Comparison of ENCODE assay signal across 7 cellular contexts in the genomic region with DNA sequence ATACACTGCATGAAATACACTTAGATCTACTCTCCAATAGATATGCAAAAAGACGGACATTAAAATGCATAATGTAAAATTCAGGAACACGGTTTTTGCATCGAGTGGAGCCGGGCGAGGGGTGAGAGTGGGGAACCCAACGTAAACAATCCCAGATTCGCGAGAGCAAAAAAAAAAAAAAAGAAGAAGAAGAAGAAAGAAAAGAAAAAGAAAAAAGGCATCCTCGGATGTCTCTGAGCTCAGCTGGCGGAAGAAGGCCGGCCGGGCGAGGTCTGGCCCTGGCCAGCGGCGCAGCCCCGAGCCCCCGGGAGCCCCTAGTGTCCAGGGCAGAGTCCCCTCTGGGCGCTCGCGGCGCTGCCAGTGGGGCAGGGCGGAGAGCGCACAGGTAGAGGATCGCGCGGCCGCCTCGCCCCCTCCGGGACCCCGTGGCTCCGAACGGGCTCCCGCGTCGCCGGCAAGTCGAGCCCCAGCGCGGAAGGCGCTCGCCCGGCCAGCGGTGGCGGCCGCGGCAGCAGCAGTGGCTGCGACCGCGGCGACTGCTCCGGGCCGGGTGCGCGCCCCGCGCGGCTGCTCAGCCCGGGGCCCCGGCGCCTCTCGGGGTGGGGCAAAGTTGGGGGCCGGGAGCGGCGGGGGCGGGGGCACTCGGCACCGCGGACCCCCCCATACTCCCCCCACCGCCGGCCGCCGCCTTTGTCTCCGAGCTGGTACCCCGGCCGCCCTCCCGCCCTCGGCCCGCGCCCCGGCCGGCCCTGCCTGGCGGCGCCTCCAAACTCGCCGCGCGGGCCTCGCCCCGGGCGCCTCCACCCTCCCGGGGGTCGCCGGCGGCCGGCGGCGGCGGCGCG. TPM values are rescaled to one million over a fixed set of nuclear protein-coding genes. Genes with fewer than 3 reads are reported as not detected.
DNase-seq lines count a peak whose midpoint lies in the region; ATAC-seq, FAIRE-seq and TF ChIP-seq lines count a peak whose summit lies in the region.

No MANE protein-coding gene starts in this region.

- intact Hi-C loops in breast epithelium (cut with DNase I; ENCODE audit: low total_unique reads) = no loop called here
- intact Hi-C loops in thyroid gland (cut with DNase I) = no loop called here

- H3K9me3 ChIP-seq in breast epithelium = no peaks in the 10 kb centered on the region
- H3K9me3 ChIP-seq in liver (ENCODE audit: control insufficient read depth in 4 of 4, low read length in 3 of 4) = no peaks in the 10 kb centered on the region
- H3K9me3 ChIP-seq in thyroid gland = no peaks in the 10 kb centered on the region

- H3K27ac ChIP-seq in breast epithelium = peak overlapping the region; percentile 85 to 97
- peak overlapping the region; percentile 76 to 92 for H3K27ac ChIP-seq in liver (ENCODE audit: low read depth in 1 of 2, low read length in 2 of 2)
- peak overlapping the region; percentile 96 to 99 (median 98) for H3K27ac ChIP-seq in thyroid gland

- H3K27me3 ChIP-seq in breast epithelium = peaks cover 0 to 12% of the 10 kb centered on the region in 2 donors
- H3K27me3 ChIP-seq in liver (ENCODE audit: control insufficient read depth in 4 of 4, insufficient read depth in 4 of 4, low read length in 3 of 4) = peaks cover 0 to 4% (median 0%) of the 10 kb centered on the region in 4 donors
- H3K27me3 ChIP-seq in thyroid gland = no peaks in the 10 kb centered on the region

- TF ChIP-seq POLR2A in GM12891 (IDR thresholded peaks at IDR 0.05; ENCODE audit: low read depth, low read length) (no peak), breast epithelium (IDR thresholded peaks at IDR 0.05) (no peak), thyroid gland (IDR thresholded peaks at IDR 0.05) (peak in 1 of 2 donors; percentile 70)

- H3K9ac ChIP-seq in liver (ENCODE audit: low read depth in 1 of 2, low read length in 2 of 2) = peak overlapping the region; percentile 85 to 98

- peak overlapping the region; percentile 13; the same call in 1 of the 2 replicates for H3K4me3 ChIP-seq in Jurkat, Clone E6-1 (ENCODE audit: low read length)
- H3K4me3 ChIP-seq in breast epithelium (peak overlapping the region; percentile 69 to 90 (median 75)), liver (ENCODE audit: low read depth in 1 of 3, low read length in 3 of 3) (peak overlapping the region; percentile 54 to 96 (median 63)), thyroid gland (replicated peaks in 1 of 3) (peak overlapping the region in 2 of 3 donors; percentile 17 to 75)

- peak; percentile 56 for FAIRE-seq in GM12891 (lab: Jason Lieb, UNC)

- peak; percentile 36 for ATAC-seq in GM21576 (IDR thresholded peaks at IDR 0.05; ENCODE audit: unreplicated experiment)

- H3K36me3 ChIP-seq in breast epithelium (no peaks in the 10 kb centered on the region), liver (ENCODE audit: control insufficient read depth in 4 of 4, insufficient read depth in 3 of 4, low read depth in 1 of 4, low read length in 3 of 4) (no peaks in the 10 kb centered on the region), thyroid gland (no peaks in the 10 kb centered on the region)

- no peak for TF ChIP-seq CTCF in breast epithelium (IDR thresholded peaks at IDR 0.05)
- no peak for TF ChIP-seq CTCF in liver (IDR thresholded peaks at IDR 0.05; ENCODE audit: low read depth, low read length, missing input control)
- peak in 4 of 6 experiments; percentile 20 to 39 (median 24) for TF ChIP-seq CTCF in thyroid gland (IDR thresholded peaks at IDR 0.05)

- peak in 1 of 2 donors; percentile 4 for TF ChIP-seq RAD21 in liver (IDR thresholded peaks at IDR 0.05)

- WGBS in liver = under 1% methylated on average over 100 of the region's 100 CpGs
- WGBS in thyroid gland, 2 donors = 1% methylated on average over 23 to 53 of the region's 100 CpGs

- DNase-seq in GM12891 (ENCODE audit: insufficient read length, low spot score) (no peak), breast epithelium (ENCODE audit: low spot score in 2 of 2) (no peak), thyroid gland (peak; percentile 57 to 66), DMS153 (lab: John Stamatoyannopoulos, UW) (no peak)
- no peak for DNase-seq in Jurkat, Clone E6-1 (ENCODE audit: low read depth, low spot score)

- H3K4me1 ChIP-seq in breast epithelium (peaks cover 0 to 6% of the 10 kb centered on the region in 2 donors), liver (ENCODE audit: control insufficient read depth in 4 of 4, insufficient read depth in 4 of 4, low read length in 3 of 4) (peaks cover 7 to 61% (median 45%) of the 10 kb centered on the region in 4 donors), thyroid gland (peaks cover 45 to 54% of the 10 kb centered on the region in 2 donors)

TF ChIP-seq in GM12891, 5 proteins besides CTCF, POLR2A, EP300 and RAD21:
- no peak for TF ChIP-seq POU2F2 (IDR thresholded peaks at IDR 0.05; ENCODE audit: low read depth, low read length)
- no peak for TF ChIP-seq SPI1 (IDR thresholded peaks at IDR 0.05; ENCODE audit: low read depth, low read length)
- TF ChIP-seq TAF1 (IDR thresholded peaks at IDR 0.05; ENCODE audit: low read depth, low read length) = no peak
- TF ChIP-seq PAX5 (IDR thresholded peaks at IDR 0.05; ENCODE audit: insufficient read depth, low read length, severe bottlenecking) = no peak
- TF ChIP-seq POLR2AphosphoS5 (IDR thresholded peaks at IDR 0.05; ENCODE audit: low read depth, low read length) = no peak
TF ChIP-seq in GM12891: peak in this region for 0.

TF ChIP-seq in liver, 16 proteins besides CTCF, POLR2A, EP300 and RAD21:
- TF ChIP-seq, protein P1, sequence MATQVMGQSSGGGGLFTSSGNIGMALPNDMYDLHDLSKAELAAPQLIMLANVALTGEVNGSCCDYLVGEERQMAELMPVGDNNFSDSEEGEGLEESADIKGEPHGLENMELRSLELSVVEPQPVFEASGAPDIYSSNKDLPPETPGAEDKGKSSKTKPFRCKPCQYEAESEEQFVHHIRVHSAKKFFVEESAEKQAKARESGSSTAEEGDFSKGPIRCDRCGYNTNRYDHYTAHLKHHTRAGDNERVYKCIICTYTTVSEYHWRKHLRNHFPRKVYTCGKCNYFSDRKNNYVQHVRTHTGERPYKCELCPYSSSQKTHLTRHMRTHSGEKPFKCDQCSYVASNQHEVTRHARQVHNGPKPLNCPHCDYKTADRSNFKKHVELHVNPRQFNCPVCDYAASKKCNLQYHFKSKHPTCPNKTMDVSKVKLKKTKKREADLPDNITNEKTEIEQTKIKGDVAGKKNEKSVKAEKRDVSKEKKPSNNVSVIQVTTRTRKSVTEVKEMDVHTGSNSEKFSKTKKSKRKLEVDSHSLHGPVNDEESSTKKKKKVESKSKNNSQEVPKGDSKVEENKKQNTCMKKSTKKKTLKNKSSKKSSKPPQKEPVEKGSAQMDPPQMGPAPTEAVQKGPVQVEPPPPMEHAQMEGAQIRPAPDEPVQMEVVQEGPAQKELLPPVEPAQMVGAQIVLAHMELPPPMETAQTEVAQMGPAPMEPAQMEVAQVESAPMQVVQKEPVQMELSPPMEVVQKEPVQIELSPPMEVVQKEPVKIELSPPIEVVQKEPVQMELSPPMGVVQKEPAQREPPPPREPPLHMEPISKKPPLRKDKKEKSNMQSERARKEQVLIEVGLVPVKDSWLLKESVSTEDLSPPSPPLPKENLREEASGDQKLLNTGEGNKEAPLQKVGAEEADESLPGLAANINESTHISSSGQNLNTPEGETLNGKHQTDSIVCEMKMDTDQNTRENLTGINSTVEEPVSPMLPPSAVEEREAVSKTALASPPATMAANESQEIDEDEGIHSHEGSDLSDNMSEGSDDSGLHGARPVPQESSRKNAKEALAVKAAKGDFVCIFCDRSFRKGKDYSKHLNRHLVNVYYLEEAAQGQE (IDR thresholded peaks at IDR 0.05) = no peak
- TF ChIP-seq, protein P2, sequence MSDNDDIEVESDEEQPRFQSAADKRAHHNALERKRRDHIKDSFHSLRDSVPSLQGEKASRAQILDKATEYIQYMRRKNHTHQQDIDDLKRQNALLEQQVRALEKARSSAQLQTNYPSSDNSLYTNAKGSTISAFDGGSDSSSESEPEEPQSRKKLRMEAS (IDR thresholded peaks at IDR 0.05) = no peak
- no peak for TF ChIP-seq TAF1 (conservative IDR thresholded peaks at IDR 0.05)
- TF ChIP-seq FOXA2 (IDR thresholded peaks at IDR 0.05) = no peak
- no peak for TF ChIP-seq GABPA (IDR thresholded peaks at IDR 0.05 in 1 of 2, conservative IDR thresholded peaks at IDR 0.05 in 1 of 2)
- TF ChIP-seq JUND (IDR thresholded peaks at IDR 0.05) = no peak
- TF ChIP-seq, protein P3, sequence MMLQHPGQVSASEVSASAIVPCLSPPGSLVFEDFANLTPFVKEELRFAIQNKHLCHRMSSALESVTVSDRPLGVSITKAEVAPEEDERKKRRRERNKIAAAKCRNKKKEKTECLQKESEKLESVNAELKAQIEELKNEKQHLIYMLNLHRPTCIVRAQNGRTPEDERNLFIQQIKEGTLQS (IDR thresholded peaks at IDR 0.05) = no peak
- no peak for TF ChIP-seq RXRA (IDR thresholded peaks at IDR 0.05)
- no peak for TF ChIP-seq YY1 (IDR thresholded peaks at IDR 0.05)
- TF ChIP-seq HNF4G (IDR thresholded peaks at IDR 0.05) = no peak
- TF ChIP-seq SP1 (IDR thresholded peaks at IDR 0.05) = no peak
- TF ChIP-seq EGR1 (IDR thresholded peaks at IDR 0.05; ENCODE audit: low read depth in 2 of 2) = no peak
- TF ChIP-seq, protein P4, sequence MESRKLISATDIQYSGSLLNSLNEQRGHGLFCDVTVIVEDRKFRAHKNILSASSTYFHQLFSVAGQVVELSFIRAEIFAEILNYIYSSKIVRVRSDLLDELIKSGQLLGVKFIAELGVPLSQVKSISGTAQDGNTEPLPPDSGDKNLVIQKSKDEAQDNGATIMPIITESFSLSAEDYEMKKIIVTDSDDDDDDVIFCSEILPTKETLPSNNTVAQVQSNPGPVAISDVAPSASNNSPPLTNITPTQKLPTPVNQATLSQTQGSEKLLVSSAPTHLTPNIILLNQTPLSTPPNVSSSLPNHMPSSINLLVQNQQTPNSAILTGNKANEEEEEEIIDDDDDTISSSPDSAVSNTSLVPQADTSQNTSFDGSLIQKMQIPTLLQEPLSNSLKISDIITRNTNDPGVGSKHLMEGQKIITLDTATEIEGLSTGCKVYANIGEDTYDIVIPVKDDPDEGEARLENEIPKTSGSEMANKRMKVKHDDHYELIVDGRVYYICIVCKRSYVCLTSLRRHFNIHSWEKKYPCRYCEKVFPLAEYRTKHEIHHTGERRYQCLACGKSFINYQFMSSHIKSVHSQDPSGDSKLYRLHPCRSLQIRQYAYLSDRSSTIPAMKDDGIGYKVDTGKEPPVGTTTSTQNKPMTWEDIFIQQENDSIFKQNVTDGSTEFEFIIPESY (IDR thresholded peaks at IDR 0.05) = no peak

RNA-seq across cellular contexts. Expression of a gene that starts 9.7 kb away (rescaled TPM):
- 2.8 TPM for polyA plus RNA-seq in GM12891 (2012; ENCODE audit: low read depth, missing spikeins)
- 0.82 TPM for polyA plus RNA-seq in Jurkat, Clone E6-1 (2012; ENCODE audit: insufficient read depth, insufficient read length)
- total RNA-seq in breast epithelium (10 to 100 TPM; 10.8 to 36.0 (median 11.8) TPM), liver (1 to 10 TPM; 3.5 to 5.9 TPM), thyroid gland (10 to 100 TPM; 27.4 to 92.9 (median 45.5) TPM)
- 1 to 10 TPM; 1.5 to 2.5 TPM for polyA plus RNA-seq in liver

Comparison
In these comparisons a context has a peak if more than half of its experiments do, and no peak if none do; other contexts are left out.
1. DNase-seq: peak in thyroid gland (2 of 2); none in GM12891 (single experiment), Jurkat, Clone E6-1 (single experiment), breast epithelium (0 of 2) and DMS153 (single experiment).
2. H3K4me3 ChIP-seq: peak in every context shown above with its lines; median percentile 75 in breast epithelium; 63 in liver; 46 in thyroid gland; 13 in Jurkat, Clone E6-1.
3. CTCF ChIP-seq: peak in thyroid gland (4 of 6); none in breast epithelium (0 of 3) and liver (single experiment).
4. Peak in every context shown above with its lines, with median percentiles within 50 percentile points of each other: H3K27ac ChIP-seq.